9 cellular contexts compared by ENCODE assay signal in genomic region chr21:18041012-18041411, GRCh38.
A peak's percentile ranks its signal among the peaks of the same experiment; 100 is the strongest.
DNase-seq lines count a peak whose midpoint lies in the region; ATAC-seq and TF ChIP-seq lines count a peak whose summit lies in the region.
"Had no signal": no experiment of that assay in that cellular context is flagged by ENCODE, and none has a peak within 500 bp of the region (broad histone marks: within the 10 kb centered on the region; RNA-seq: fewer than 3 reads in every experiment).

No MANE protein-coding gene starts in this region.

- no peaks in the 10 kb centered on the region for H3K9me2 ChIP-seq in SK-N-SH

- no peaks in the 10 kb centered on the region for H3K79me2 ChIP-seq in SK-N-SH (ENCODE audit: insufficient read depth)

- H3K36me3 Mint-ChIP-seq in WTC11 (no peaks in the 10 kb centered on the region), CD14-positive monocyte (no peaks in the 10 kb centered on the region)

- CTCF ChIA-PET in SK-N-SH (lab: Yijun Ruan, JAX) (interaction anchor here (0.6 to 3.3 kb wide), 37 partner anchors 11 to 331 kb away, joined by 3 to 38 read pairs (median 4); no protein-coding TSS in a partner anchor), WTC11 (lab: Charles Lee) (interaction anchor here (0.7 to 2.5 kb wide), 28 partner anchors 9 to 329 kb away, joined by 3 to 26 read pairs (median 4); no protein-coding TSS in a partner anchor)

- H3K27me3 Mint-ChIP-seq in WTC11 (ENCODE audit: low read depth) (no peaks in the 10 kb centered on the region), CD14-positive monocyte (ENCODE audit: low read depth in 3 of 3) (peaks cover 0 to 2% (median 0%) of the 10 kb centered on the region in 3 donors)

- H3F3A ChIP-seq in SK-N-SH (replicated peaks; ENCODE audit: insufficient read depth) = no peaks in the 10 kb centered on the region

- no peak for TF ChIP-seq EP300 in SK-N-SH (IDR thresholded peaks at IDR 0.05; ENCODE audit: borderline replicate concordance in 1 of 2, low read depth in 1 of 2, low read length in 1 of 2)

- H3K4me1 Mint-ChIP-seq in WTC11 (no peaks in the 10 kb centered on the region), CD14-positive monocyte (no peaks in the 10 kb centered on the region)

- H3K4me1 ChIP-seq in SK-N-SH (ENCODE audit: control insufficient read depth in 1 of 2, insufficient read depth in 2 of 2, low read depth in 1 of 2, low read length in 1 of 2) = no peaks in the 10 kb centered on the region

- intact Hi-C loops in CD14-positive monocyte (cut with micrococcal nuclease) = no loop called here

- H3K9ac ChIP-seq in SK-N-SH = no peak overlapping the region

- H3K4me3 ChIP-seq in SK-N-SH (ENCODE audit: low read depth in 2 of 2, low read length in 1 of 2) = peak overlapping the region in 1 of 2 experiments; percentile 39; a peak in 1 of 4 replicates

- 5% methylated on average over 3 of the region's 3 CpGs for WGBS in SK-N-SH (ENCODE audit: low lambda C conversion rate)

- TF ChIP-seq CTCF in SK-N-SH (IDR thresholded peaks at IDR 0.05) (peak; percentile 60), WTC11 (IDR thresholded peaks at IDR 0.05) (no peak), CD14-positive monocyte (IDR thresholded peaks at IDR 0.05) (no peak)

- no peaks in the 10 kb centered on the region for H3K36me3 ChIP-seq in SK-N-SH (replicated peaks in 1 of 2; ENCODE audit: control insufficient read depth in 1 of 2, insufficient read depth in 2 of 2, low read length in 1 of 2)
- H3K36me3 ChIP-seq: neutrophil had no signal

- H3K27ac Mint-ChIP-seq in WTC11 (0 out of 2 replicates have a peak overlapping the region, but pooled peaks have one; percentile 28), CD14-positive monocyte (no peak overlapping the region)

- H2AFZ ChIP-seq in SK-N-SH (ENCODE audit: low read depth) = no peak overlapping the region

- POLR2A ChIA-PET in SK-N-SH (lab: Yijun Ruan, JAX) = no interaction called here
- POLR2A ChIA-PET in WTC11 (lab: Charles Lee) = no interaction called here

- no peak overlapping the region for H3K4me3 Mint-ChIP-seq in WTC11
- H3K4me3 Mint-ChIP-seq in CD14-positive monocyte = no peak overlapping the region

- H4K20me1 ChIP-seq in SK-N-SH (ENCODE audit: insufficient read depth) = no peaks in the 10 kb centered on the region

- no peak overlapping the region for H3K27ac ChIP-seq in SK-N-SH (ENCODE audit: low read depth in 2 of 2, low read length in 1 of 2)
- H3K27ac ChIP-seq: neutrophil had no signal

- H3K9me3 Mint-ChIP-seq in WTC11 = 0 out of 2 replicates have a peak, but pooled peaks cover 3% of the 10 kb centered on the region
- H3K9me3 Mint-ChIP-seq in CD14-positive monocyte = no peaks in the 10 kb centered on the region

- peak; percentile 74 for TF ChIP-seq RAD21 in SK-N-SH (IDR thresholded peaks at IDR 0.05; ENCODE audit: low read length)

- DNase-seq in SK-N-SH = peak; percentile 4
- peak; percentile 44 for DNase-seq in NCI-H1105 (lab: John Stamatoyannopoulos, UW)
- peak; percentile 15 for DNase-seq in WTC11 (ENCODE audit: low spot score)
- peak; percentile 61 for DNase-seq in medulla oblongata (ENCODE audit: extremely low spot score)
- DNase-seq in stimulated activated naive CD4-positive, alpha-beta T cell treated with Interleukin-2 at 50 U/mL for 16 hours (lab: John Stamatoyannopoulos, UW) = no peak
- no peak for DNase-seq in CD14-positive monocyte (ENCODE audit: low spot score)

- no peaks in the 10 kb centered on the region for H3K9me3 ChIP-seq in SK-N-SH
- H3K9me3 ChIP-seq: neutrophil had no signal

- H3K27me3 ChIP-seq in SK-N-SH (ENCODE audit: insufficient read depth) = no peaks in the 10 kb centered on the region
- H3K27me3 ChIP-seq: neutrophil had no signal

- no peak overlapping the region for H3K4me2 ChIP-seq in SK-N-SH

- no peak for ATAC-seq in SK-N-SH treated with all-trans-retinoic acid at 6 μM for 48 hours
- peak; percentile 92 for ATAC-seq in WTC11
- ATAC-seq in HG03521 (IDR thresholded peaks at IDR 0.05; ENCODE audit: unreplicated experiment) = no peak

TF ChIP-seq in SK-N-SH, 30 proteins besides CTCF, POLR2A, EP300 and RAD21:
- TF ChIP-seq SMC3 (IDR thresholded peaks at IDR 0.05; ENCODE audit: low read depth, low read length) = peak; percentile 40
- TF ChIP-seq, protein P1, sequence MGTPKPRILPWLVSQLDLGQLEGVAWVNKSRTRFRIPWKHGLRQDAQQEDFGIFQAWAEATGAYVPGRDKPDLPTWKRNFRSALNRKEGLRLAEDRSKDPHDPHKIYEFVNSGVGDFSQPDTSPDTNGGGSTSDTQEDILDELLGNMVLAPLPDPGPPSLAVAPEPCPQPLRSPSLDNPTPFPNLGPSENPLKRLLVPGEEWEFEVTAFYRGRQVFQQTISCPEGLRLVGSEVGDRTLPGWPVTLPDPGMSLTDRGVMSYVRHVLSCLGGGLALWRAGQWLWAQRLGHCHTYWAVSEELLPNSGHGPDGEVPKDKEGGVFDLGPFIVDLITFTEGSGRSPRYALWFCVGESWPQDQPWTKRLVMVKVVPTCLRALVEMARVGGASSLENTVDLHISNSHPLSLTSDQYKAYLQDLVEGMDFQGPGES (IDR thresholded peaks at IDR 0.05; ENCODE audit: low read depth, low read length) = no peak

TF ChIP-seq in SK-N-SH treated with all-trans-retinoic acid at 6 μM for 48 hours, 23 proteins besides CTCF, POLR2A, EP300 and RAD21 (continues in another document):
- TF ChIP-seq ESRRG (CRISPR knock-in tag; IDR thresholded peaks at IDR 0.05) = no peak
- no peak for TF ChIP-seq CSDC2 (CRISPR knock-in tag; IDR thresholded peaks at IDR 0.05)
- TF ChIP-seq, protein P2, sequence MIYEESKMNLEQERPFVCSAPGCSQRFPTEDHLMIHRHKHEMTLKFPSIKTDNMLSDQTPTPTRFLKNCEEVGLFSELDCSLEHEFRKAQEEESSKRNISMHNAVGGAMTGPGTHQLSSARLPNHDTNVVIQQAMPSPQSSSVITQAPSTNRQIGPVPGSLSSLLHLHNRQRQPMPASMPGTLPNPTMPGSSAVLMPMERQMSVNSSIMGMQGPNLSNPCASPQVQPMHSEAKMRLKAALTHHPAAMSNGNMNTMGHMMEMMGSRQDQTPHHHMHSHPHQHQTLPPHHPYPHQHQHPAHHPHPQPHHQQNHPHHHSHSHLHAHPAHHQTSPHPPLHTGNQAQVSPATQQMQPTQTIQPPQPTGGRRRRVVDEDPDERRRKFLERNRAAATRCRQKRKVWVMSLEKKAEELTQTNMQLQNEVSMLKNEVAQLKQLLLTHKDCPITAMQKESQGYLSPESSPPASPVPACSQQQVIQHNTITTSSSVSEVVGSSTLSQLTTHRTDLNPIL (CRISPR knock-in tag; IDR thresholded peaks at IDR 0.05; ENCODE audit: low read depth) = no peak
- no peak for TF ChIP-seq ZNF8 (CRISPR knock-in tag; IDR thresholded peaks at IDR 0.05)
- no peak for TF ChIP-seq OSR1 (CRISPR knock-in tag; IDR thresholded peaks at IDR 0.05)
- no peak for TF ChIP-seq ARNTL (CRISPR knock-in tag; IDR thresholded peaks at IDR 0.05; ENCODE audit: borderline replicate concordance, low read depth)

TF ChIP-seq in WTC11, 78 proteins besides CTCF, POLR2A, EP300 and RAD21:
- no peak for TF ChIP-seq ZNF671 (CRISPR knock-in tag; IDR thresholded peaks at IDR 0.05)
- TF ChIP-seq HMGA2 (CRISPR knock-in tag; IDR thresholded peaks at IDR 0.05) = no peak
- no peak for TF ChIP-seq MYBL2 (CRISPR knock-in tag; IDR thresholded peaks at IDR 0.05)
- TF ChIP-seq, protein P3, sequence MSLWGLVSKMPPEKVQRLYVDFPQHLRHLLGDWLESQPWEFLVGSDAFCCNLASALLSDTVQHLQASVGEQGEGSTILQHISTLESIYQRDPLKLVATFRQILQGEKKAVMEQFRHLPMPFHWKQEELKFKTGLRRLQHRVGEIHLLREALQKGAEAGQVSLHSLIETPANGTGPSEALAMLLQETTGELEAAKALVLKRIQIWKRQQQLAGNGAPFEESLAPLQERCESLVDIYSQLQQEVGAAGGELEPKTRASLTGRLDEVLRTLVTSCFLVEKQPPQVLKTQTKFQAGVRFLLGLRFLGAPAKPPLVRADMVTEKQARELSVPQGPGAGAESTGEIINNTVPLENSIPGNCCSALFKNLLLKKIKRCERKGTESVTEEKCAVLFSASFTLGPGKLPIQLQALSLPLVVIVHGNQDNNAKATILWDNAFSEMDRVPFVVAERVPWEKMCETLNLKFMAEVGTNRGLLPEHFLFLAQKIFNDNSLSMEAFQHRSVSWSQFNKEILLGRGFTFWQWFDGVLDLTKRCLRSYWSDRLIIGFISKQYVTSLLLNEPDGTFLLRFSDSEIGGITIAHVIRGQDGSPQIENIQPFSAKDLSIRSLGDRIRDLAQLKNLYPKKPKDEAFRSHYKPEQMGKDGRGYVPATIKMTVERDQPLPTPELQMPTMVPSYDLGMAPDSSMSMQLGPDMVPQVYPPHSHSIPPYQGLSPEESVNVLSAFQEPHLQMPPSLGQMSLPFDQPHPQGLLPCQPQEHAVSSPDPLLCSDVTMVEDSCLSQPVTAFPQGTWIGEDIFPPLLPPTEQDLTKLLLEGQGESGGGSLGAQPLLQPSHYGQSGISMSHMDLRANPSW (CRISPR knock-in tag; conservative IDR thresholded peaks at IDR 0.05; ENCODE audit: low read depth) = no peak

Comparison
In these comparisons a context has a peak if more than half of its experiments do, and no peak if none do; other contexts are left out.
1. DNase-seq: peak in SK-N-SH (single experiment), NCI-H1105 (single experiment), WTC11 (single experiment) and medulla oblongata (single experiment); none in stimulated activated naive CD4-positive, alpha-beta T cell treated with Interleukin-2 at 50 U/mL for 16 hours (single experiment) and CD14-positive monocyte (single experiment).
2. Of the 6 proteins assayed by ChIP-seq in both WTC11 and SK-N-SH: peak only in WTC11: none; only in SK-N-SH: CTCF; in both: none; in neither: 5.